ENCODE assay signal across 26 cellular contexts in genomic region chr9:95521699-95522098, GRCh38.
"Had no signal": no experiment of that assay in that cellular context is flagged by ENCODE, and none has a peak within 500 bp of the region (broad histone marks: within the 10 kb centered on the region; RNA-seq: fewer than 3 reads in every experiment).

No MANE protein-coding gene starts in this region.

- H3K36me3 ChIP-seq: colonic mucosa, esophagus muscularis mucosa, gastroesophageal sphincter, heart left ventricle, left lung, lower lobe of right lung had no signal

- FAIRE-seq: endometrium, endothelial cell of umbilical vein, frontal cortex, kidney had no signal

- ATAC-seq: effector memory CD8-positive, alpha-beta T cell; foreskin keratinocyte; gastroesophageal sphincter; heart left ventricle; left cardiac atrium; left lung; left ventricle myocardium superior; lower lobe of right lung; mucosa of descending colon had no signal

- H3K9me3 Mint-ChIP-seq: endodermal cell, immature natural killer cell had no signal

- H3K4me3 ChIP-seq: colonic mucosa, esophagus muscularis mucosa, gastroesophageal sphincter, heart left ventricle, hepatocyte, left lung, lower lobe of right lung, mucosa of descending colon had no signal

- H3K27ac ChIP-seq: colonic mucosa, esophagus muscularis mucosa, foreskin keratinocyte, gastroesophageal sphincter, heart left ventricle, hepatocyte, left lung, lower lobe of right lung had no signal

- DNase-seq: colonic mucosa; cortex of kidney; effector CD8-positive, alpha-beta T cell; effector memory CD8-positive, alpha-beta T cell; endodermal cell; foreskin keratinocyte; heart left ventricle; hypothalamus; immature natural killer cell; islet precursor cell; kidney; kidney glomerular epithelial cell; left cardiac atrium; left lung; left ventricle myocardium superior; lower lobe of right lung; mesenchymal stem cell; mucosa of descending colon had no signal

- H3K4me1 ChIP-seq: colonic mucosa, foreskin keratinocyte, lower lobe of right lung had no signal

- H2AFZ ChIP-seq: hepatocyte had no signal

- H3K4me2 ChIP-seq: hepatocyte had no signal

- H3K4me3 Mint-ChIP-seq: dendritic cell treated with granulocyte-macrophage colony-stimulating factor and Interleukin-4, amounts not matched to agents 40 ng/mL and 50 ng/mL, for 4 days; effector memory CD8-positive, alpha-beta T cell; endodermal cell; immature natural killer cell; mesothelial cell of epicardium had no signal

- H3K27ac Mint-ChIP-seq: dendritic cell treated with granulocyte-macrophage colony-stimulating factor and Interleukin-4, amounts not matched to agents 40 ng/mL and 50 ng/mL, for 4 days; endodermal cell; immature natural killer cell; mesothelial cell of epicardium had no signal

- H3K9me3 ChIP-seq: colonic mucosa, esophagus muscularis mucosa, gastroesophageal sphincter, heart left ventricle, left lung, lower lobe of right lung, mucosa of descending colon had no signal

- H3K27me3 ChIP-seq: colonic mucosa, foreskin keratinocyte, hepatocyte had no signal

- H3K36me3 Mint-ChIP-seq: immature natural killer cell, mesothelial cell of epicardium had no signal
